In genomic region chr10:86106616-86107015, GRCh38 we compare ENCODE assay signal across 17 cellular contexts.
DNase-seq lines count a peak whose midpoint lies in the region; ATAC-seq and TF ChIP-seq lines count a peak whose summit lies in the region.
"Had no signal": no experiment of that assay in that cellular context is flagged by ENCODE, and none has a peak within 500 bp of the region (broad histone marks: within the 10 kb centered on the region; RNA-seq: fewer than 3 reads in every experiment).

No MANE protein-coding gene starts in this region.

- DNase-seq in chondrocyte (ENCODE audit: low spot score), result peak; percentile 73
- DNase-seq in endodermal cell, result peak; percentile 18
- DNase-seq in neural crest cell (ENCODE audit: low read depth, low spot score), result no peak
- peak; percentile 54 for DNase-seq in spleen
- no peak for DNase-seq in DMS79 treated with DMSO at 0.1 percent for 48 hours (lab: John Stamatoyannopoulos, UW)
- DNase-seq in KG1 (lab: John Stamatoyannopoulos, UW), result no peak
- no peak for DNase-seq in T-cell
- DNase-seq: C1 segment of cervical spinal cord; Calu3; CD4-positive, alpha-beta memory T cell; COR-L47; DMS53; DND-41; GF-D8; HFFc6 had no signal

- H3K27me3 ChIP-seq in endodermal cell (ENCODE audit: control insufficient read depth, insufficient read depth, low read length, poor library complexity, severe bottlenecking) (no peaks in the 10 kb centered on the region), spleen (replicated peaks in 1 of 7) (no peaks in the 10 kb centered on the region)

- H3K4me1 Mint-ChIP-seq in chondrocyte (ENCODE audit: low read depth) (no peaks in the 10 kb centered on the region), endodermal cell (peaks cover 10% of the 10 kb centered on the region), neural crest cell (no peaks in the 10 kb centered on the region), T-cell (no peaks in the 10 kb centered on the region)
- H3K4me1 Mint-ChIP-seq: GM23338 had no signal

- H3K27ac Mint-ChIP-seq in chondrocyte (ENCODE audit: unreplicated experiment) (no peak overlapping the region), endodermal cell (no peak overlapping the region), neural crest cell (ENCODE audit: unreplicated experiment) (peak overlapping the region; percentile 57), T-cell (no peak overlapping the region)
- H3K27ac Mint-ChIP-seq: CD4-positive, alpha-beta memory T cell; GM23338; HFFc6 had no signal

- no peak overlapping the region for H3K9ac ChIP-seq in endodermal cell (ENCODE audit: extremely low read depth, low read length, poor library complexity, severe bottlenecking)

- intact Hi-C loops in spleen (cut with DNase I; ENCODE audit: low total_unique reads), result no loop called here

- TF ChIP-seq CTCF in chondrocyte (IDR thresholded peaks at IDR 0.05) (no peak), endodermal cell (conservative IDR thresholded peaks at IDR 0.05) (no peak), neural crest cell (conservative IDR thresholded peaks at IDR 0.05) (no peak), spleen (IDR thresholded peaks at IDR 0.05 in 8 of 11, conservative IDR thresholded peaks at IDR 0.05 in 3 of 11) (no peak)

- no peak overlapping the region for H3K4me3 ChIP-seq in endodermal cell (ENCODE audit: low read length)
- no peak overlapping the region for H3K4me3 ChIP-seq in spleen
- H3K4me3 ChIP-seq: GM23338, HAP-1 had no signal

- POLR2A ChIA-PET in T-cell (lab: Charles Lee), result no interaction called here

- no peaks in the 10 kb centered on the region for H3K4me1 ChIP-seq in endodermal cell (ENCODE audit: control insufficient read depth, insufficient read depth, low read length)
- H3K4me1 ChIP-seq in spleen, result no peaks in the 10 kb centered on the region
- H3K4me1 ChIP-seq: HAP-1 had no signal

- CTCF ChIA-PET in T-cell (lab: Charles Lee), result no interaction called here

- H3K4me3 Mint-ChIP-seq in chondrocyte (ENCODE audit: unreplicated experiment) (no peak overlapping the region), endodermal cell (no peak overlapping the region), neural crest cell (no peak overlapping the region), T-cell (no peak overlapping the region)
- H3K4me3 Mint-ChIP-seq: CD4-positive, alpha-beta memory T cell; GM23338; HFFc6 had no signal

- ATAC-seq in T-cell (replicated peaks in 1 of 4), result no peak
- ATAC-seq: GM23338 had no signal

- H3K36me3 ChIP-seq in endodermal cell (ENCODE audit: control insufficient read depth, insufficient read depth, low read length) (no peaks in the 10 kb centered on the region), spleen (no peaks in the 10 kb centered on the region)
- H3K36me3 ChIP-seq: HAP-1 had no signal

- peaks cover 11% of the 10 kb centered on the region for H3K9me3 Mint-ChIP-seq in chondrocyte (ENCODE audit: low read depth)
- H3K9me3 Mint-ChIP-seq in endodermal cell, result no peaks in the 10 kb centered on the region
- no peaks in the 10 kb centered on the region for H3K9me3 Mint-ChIP-seq in neural crest cell
- no peaks in the 10 kb centered on the region for H3K9me3 Mint-ChIP-seq in T-cell

- H3K36me3 Mint-ChIP-seq in chondrocyte (ENCODE audit: low read depth) (no peaks in the 10 kb centered on the region), endodermal cell (ENCODE audit: low read depth) (no peaks in the 10 kb centered on the region), neural crest cell (ENCODE audit: low read depth) (no peaks in the 10 kb centered on the region), T-cell (no peaks in the 10 kb centered on the region)
- H3K36me3 Mint-ChIP-seq: CD4-positive, alpha-beta memory T cell had no signal

- H3K27me3 Mint-ChIP-seq in chondrocyte (ENCODE audit: low read depth) (no peaks in the 10 kb centered on the region), endodermal cell (ENCODE audit: insufficient read depth) (peaks cover 2% of the 10 kb centered on the region), neural crest cell (ENCODE audit: low read depth) (no peaks in the 10 kb centered on the region), T-cell (no peaks in the 10 kb centered on the region)
- H3K27me3 Mint-ChIP-seq: CD4-positive, alpha-beta memory T cell had no signal

- no peak overlapping the region for H3K27ac ChIP-seq in endodermal cell (ENCODE audit: low read depth, low read length)
- no peak overlapping the region for H3K27ac ChIP-seq in spleen

- no peak for TF ChIP-seq POLR2A in spleen (IDR thresholded peaks at IDR 0.05)

- WGBS in endodermal cell (ENCODE audit: insufficient coverage in 1 of 2, insufficient read length in 1 of 2), 2 experiments, result 94% methylated on average over 8 of the region's 8 CpGs
- WGBS in spleen, 5 donors, result 84 to 91% (median 88%) methylated on average over 8 of the region's 8 CpGs

- H3K9me3 ChIP-seq in endodermal cell (ENCODE audit: control insufficient read depth, low read length), result no peaks in the 10 kb centered on the region
- H3K9me3 ChIP-seq in spleen, result no peaks in the 10 kb centered on the region
- H3K9me3 ChIP-seq: HAP-1 had no signal

Comparison
In these comparisons a context has a peak if more than half of its experiments do, and no peak if none do; other contexts are left out.
1. DNase-seq: peak in chondrocyte (single experiment), endodermal cell (single experiment) and spleen (single experiment); none in neural crest cell (single experiment), DMS79 treated with DMSO at 0.1 percent for 48 hours (single experiment), KG1 (single experiment) and T-cell (0 of 34).